ENCODE assay signal across 1 cellular context in genomic region chr12:131867891-131868675, GRCh38.
TF ChIP-seq lines count a peak whose summit lies in the region.

No MANE protein-coding gene starts in this region.

TF ChIP-seq in HepG2, 621 proteins besides CTCF, POLR2A, EP300 and RAD21:
- TF ChIP-seq ZSCAN21 (CRISPR knock-in tag; IDR thresholded peaks at IDR 0.05; ENCODE audit: borderline replicate concordance), result no peak
- no peak for TF ChIP-seq ZSCAN9 (CRISPR knock-in tag; IDR thresholded peaks at IDR 0.05; ENCODE audit: borderline replicate concordance)
- TF ChIP-seq ZNF547 (CRISPR knock-in tag; IDR thresholded peaks at IDR 0.05), result no peak
- no peak for TF ChIP-seq ZGPAT (CRISPR knock-in tag; IDR thresholded peaks at IDR 0.05)
- TF ChIP-seq EZH2 (conservative IDR thresholded peaks at IDR 0.05; ENCODE audit: low read depth, low read length), result no peak
- no peak for TF ChIP-seq ELF4 (CRISPR knock-in tag; IDR thresholded peaks at IDR 0.05; ENCODE audit: borderline replicate concordance)
- TF ChIP-seq ASH2L (IDR thresholded peaks at IDR 0.05; ENCODE audit: insufficient read length, low read depth, low read length), result no peak
- TF ChIP-seq ZNF646 (CRISPR knock-in tag; IDR thresholded peaks at IDR 0.05), result no peak
